In genomic region chr10:110408203-110408871, GRCh38 we compare ENCODE assay signal across 13 cellular contexts.
A peak's percentile ranks its signal among the peaks of the same experiment; 100 is the strongest.
DNase-seq lines count a peak whose midpoint lies in the region; ATAC-seq, FAIRE-seq and TF ChIP-seq lines count a peak whose summit lies in the region.
"Had no signal": no experiment of that assay in that cellular context is flagged by ENCODE, and none has a peak within 500 bp of the region (broad histone marks: within the 10 kb centered on the region; RNA-seq: fewer than 3 reads in every experiment).

No MANE protein-coding gene starts in this region.

- peak overlapping the region; percentile 63 for H3K27ac Mint-ChIP-seq in osteocyte (ENCODE audit: unreplicated experiment)

- H3K79me2 ChIP-seq in GM23248 (ENCODE audit: insufficient read depth) = no peaks in the 10 kb centered on the region
- H3K79me2 ChIP-seq in endothelial cell of umbilical vein (ENCODE audit: control insufficient read depth, insufficient read depth, low read length) = no peaks in the 10 kb centered on the region

- no peaks in the 10 kb centered on the region for H3K9me3 Mint-ChIP-seq in osteocyte (ENCODE audit: unreplicated experiment)
- H3K9me3 Mint-ChIP-seq: activated T-cell treated with anti-CD3 and anti-CD28 coated beads, Interleukin-2, amount 50 U/mL, for 4 hours had no signal

- in situ Hi-C loops in GM23248 (cut with MboI) = no loop called here

- TF ChIP-seq POLR2A in endothelial cell of umbilical vein (IDR thresholded peaks at IDR 0.05; ENCODE audit: low read depth, low read length) = no peak

- 71% methylated on average over 10 of the region's 10 CpGs for WGBS in GM23248 (ENCODE audit: low coverage in 1 of 2, low lambda C conversion rate in 2 of 2, missing lambda C conversion rate in 2 of 2), 2 experiments

- peak overlapping the region; percentile 7; the same call in 1 of the 2 replicates for H3K9ac ChIP-seq in GM23248
- H3K9ac ChIP-seq in endothelial cell of umbilical vein (replicated peaks; ENCODE audit: extremely low read depth, insufficient read depth, low read length) = no peak overlapping the region

- H3K4me1 Mint-ChIP-seq in osteocyte (ENCODE audit: unreplicated experiment) = peaks cover 66% of the 10 kb centered on the region

- CTCF ChIA-PET in endothelial cell of umbilical vein (lab: Charles Lee) = interaction anchor here (1.3 to 5.0 kb wide), 7 partner anchors 9 to 138 kb away, joined by 3 to 49 read pairs (median 5); no protein-coding TSS in a partner anchor

- FAIRE-seq in RCC 7860 (lab: Jason Lieb, UNC) = no peak
- peak; percentile 77 for FAIRE-seq in endothelial cell of umbilical vein (lab: Jason Lieb, UNC)
- FAIRE-seq: D721Med had no signal

- peak; percentile 63 for DNase-seq in GM23248
- DNase-seq in RCC 7860 (ENCODE audit: low spot score) = peak; percentile 20
- DNase-seq in endothelial cell of umbilical vein (ENCODE audit: low read depth, low spot score) = peak; percentile 57
- DNase-seq in osteocyte (ENCODE audit: extremely low spot score, unreplicated experiment) = no peak
- DNase-seq in amniotic stem cell (lab: John Stamatoyannopoulos, UW) = no peak
- DNase-seq in NCI-H748 treated with DMSO at 0.1 percent for 48 hours (lab: John Stamatoyannopoulos, UW) = no peak
- no peak for DNase-seq in activated gamma-delta T cell treated with Interleukin-2 at 50 U/mL for 16 hours
- DNase-seq: activated T-cell treated with anti-CD3 and anti-CD28 coated beads, Interleukin-2, amount 50 U/mL, for 4 hours; central memory CD4-positive, alpha-beta T cell; NCI-H524 treated with DMSO at 0.1 percent for 48 hours; spleen had no signal

- H3K4me1 ChIP-seq in GM23248 (ENCODE audit: insufficient read depth) = peaks cover 52% of the 10 kb centered on the region
- H3K4me1 ChIP-seq in endothelial cell of umbilical vein (ENCODE audit: control insufficient read depth, extremely low read depth, insufficient read depth, low read length) = peaks cover 43% of the 10 kb centered on the region

- peaks cover 19% of the 10 kb centered on the region for H3F3A ChIP-seq in GM23248 (ENCODE audit: insufficient read depth)

- H3K4me3 ChIP-seq in GM23248 (no peak overlapping the region), endothelial cell of umbilical vein (replicated peaks in 1 of 3; ENCODE audit: insufficient read depth in 1 of 3, low read depth in 1 of 3, low read length in 3 of 3) (no peak overlapping the region)
- H3K4me3 ChIP-seq: spleen had no signal

- dilution Hi-C loops in endothelial cell of umbilical vein (cut with MboI; ENCODE audit: extremely low pct_ligation_motif_present, low sequenced_read_pairs) = no loop called here

- no TSS peak for BruUV-seq in endothelial cell of umbilical vein (replicated peaks; lab: Mats Ljungman, UMichigan)

- H3K27me3 Mint-ChIP-seq in osteocyte (ENCODE audit: unreplicated experiment) = no peaks in the 10 kb centered on the region

- peak overlapping the region; percentile 32 for H3K4me2 ChIP-seq in GM23248 (ENCODE audit: unreplicated experiment)
- no peak overlapping the region for H3K4me2 ChIP-seq in endothelial cell of umbilical vein (ENCODE audit: insufficient read depth, low read length)

- peak overlapping the region; percentile 15 for H2AFZ ChIP-seq in GM23248
- peak overlapping the region; percentile 10 for H2AFZ ChIP-seq in endothelial cell of umbilical vein (ENCODE audit: low read depth, low read length)

- H4K20me1 ChIP-seq in GM23248 (ENCODE audit: insufficient read depth) = no peaks in the 10 kb centered on the region
- no peaks in the 10 kb centered on the region for H4K20me1 ChIP-seq in endothelial cell of umbilical vein (replicated peaks; ENCODE audit: control insufficient read depth, extremely low read depth, insufficient read depth, low read length)

- no peaks in the 10 kb centered on the region for H3K36me3 Mint-ChIP-seq in osteocyte (ENCODE audit: unreplicated experiment)

- intact Hi-C loops in endothelial cell of umbilical vein (cut with micrococcal nuclease) = no loop called here

- H3K27ac ChIP-seq in GM23248 (peak overlapping the region; percentile 40), endothelial cell of umbilical vein (ENCODE audit: insufficient read depth, low read depth, low read length) (peak overlapping the region; percentile 37)
- H3K27ac ChIP-seq: spleen had no signal

- H3K4me3 Mint-ChIP-seq in osteocyte (ENCODE audit: unreplicated experiment) = no peak overlapping the region
- H3K4me3 Mint-ChIP-seq: activated T-cell treated with anti-CD3 and anti-CD28 coated beads, Interleukin-2, amount 50 U/mL, for 4 hours had no signal

- ATAC-seq in HG03432 (IDR thresholded peaks at IDR 0.05; ENCODE audit: unreplicated experiment) = no peak
- ATAC-seq: activated T-cell treated with anti-CD3 and anti-CD28 coated beads, Interleukin-2, amount 50 U/mL, for 4 hours had no signal

- no peaks in the 10 kb centered on the region for H3K36me3 ChIP-seq in GM23248 (ENCODE audit: low read depth)
- H3K36me3 ChIP-seq in endothelial cell of umbilical vein (ENCODE audit: control insufficient read depth in 2 of 2, extremely low read depth in 1 of 2, insufficient read depth in 2 of 2, low read length in 2 of 2) = no peaks in the 10 kb centered on the region
- H3K36me3 ChIP-seq: spleen had no signal

- H3K9me3 ChIP-seq in GM23248 (ENCODE audit: low read depth) (no peaks in the 10 kb centered on the region), endothelial cell of umbilical vein (replicated peaks; ENCODE audit: control insufficient read depth, insufficient read depth, low read length) (no peaks in the 10 kb centered on the region)
- H3K9me3 ChIP-seq: spleen had no signal

- TF ChIP-seq CTCF in endothelial cell of umbilical vein (IDR thresholded peaks at IDR 0.05; ENCODE audit: extremely low read depth in 1 of 2, insufficient read depth in 1 of 2, low read depth in 1 of 2, low read length in 2 of 2) = no peak
- no peak for TF ChIP-seq CTCF in osteocyte (IDR thresholded peaks at IDR 0.05)

- no peaks in the 10 kb centered on the region for H3K9me1 ChIP-seq in endothelial cell of umbilical vein (replicated peaks; ENCODE audit: control insufficient read depth, extremely low read depth, insufficient read depth, low read length)

- no peaks in the 10 kb centered on the region for H3K9me2 ChIP-seq in GM23248 (ENCODE audit: insufficient read depth)

- H3K27me3 ChIP-seq in GM23248 (replicated peaks; ENCODE audit: insufficient read depth) (no peaks in the 10 kb centered on the region), endothelial cell of umbilical vein (ENCODE audit: control insufficient read depth in 2 of 2, insufficient read depth in 2 of 2, low read length in 2 of 2) (no peaks in the 10 kb centered on the region)

- POLR2A ChIA-PET in endothelial cell of umbilical vein (lab: Charles Lee) = interaction anchor here (0.5 to 2.1 kb wide), 2 partner anchors 9 to 53 kb away, joined by 5 to 8 read pairs; no protein-coding TSS in a partner anchor

TF ChIP-seq in endothelial cell of umbilical vein, 7 proteins besides CTCF, POLR2A, EP300 and RAD21:
- TF ChIP-seq MYC (IDR thresholded peaks at IDR 0.05; ENCODE audit: low read depth, low read length) (no peak), JUN (IDR thresholded peaks at IDR 0.05; ENCODE audit: borderline replicate concordance, insufficient read depth, insufficient read length, low read depth) (no peak), GATA2 (IDR thresholded peaks at IDR 0.05; ENCODE audit: insufficient read depth, insufficient read length, low read depth, low read length) (no peak), FOS (IDR thresholded peaks at IDR 0.05; ENCODE audit: borderline replicate concordance, insufficient read depth, low read length) (peak; percentile 65), MAX (IDR thresholded peaks at IDR 0.05; ENCODE audit: insufficient read depth, insufficient read length) (no peak), POLR2AphosphoS5 (IDR thresholded peaks at IDR 0.05; ENCODE audit: insufficient read depth, low read depth, low read length) (peak; percentile 39), EZH2 (IDR thresholded peaks at IDR 0.05; ENCODE audit: borderline replicate concordance, low read depth, low read length, severe bottlenecking) (no peak)

Comparison
In these comparisons a context has a peak if more than half of its experiments do, and no peak if none do; other contexts are left out.
1. DNase-seq: peak in GM23248 (single experiment), RCC 7860 (single experiment) and endothelial cell of umbilical vein (single experiment); none in osteocyte (single experiment), amniotic stem cell (single experiment), NCI-H748 treated with DMSO at 0.1 percent for 48 hours (single experiment) and activated gamma-delta T cell treated with Interleukin-2 at 50 U/mL for 16 hours (single experiment).